Comparison of ENCODE assay signal across 19 cellular contexts in genomic region chr2:240328526-240328925, GRCh38.
DNase-seq lines count a peak whose midpoint lies in the region; ATAC-seq and TF ChIP-seq lines count a peak whose summit lies in the region.
"Had no signal": no experiment of that assay in that cellular context is flagged by ENCODE, and none has a peak within 500 bp of the region (broad histone marks: within the 10 kb centered on the region; RNA-seq: fewer than 3 reads in every experiment).

No MANE protein-coding gene starts in this region.

- H3K36me3 ChIP-seq in Caco-2 (ENCODE audit: control insufficient read depth, insufficient read depth, low read length) = no peaks in the 10 kb centered on the region
- H3K36me3 ChIP-seq: BLaER1 had no signal

- no peak overlapping the region for H3K27ac Mint-ChIP-seq in activated CD8-positive, alpha-beta memory T cell treated with anti-CD3 and anti-CD28 coated beads, Interleukin-2, amount 10 ng/mL, durations not matched to agents 7 days and 5 days
- no peak overlapping the region for H3K27ac Mint-ChIP-seq in Caco-2 (ENCODE audit: unreplicated experiment)
- H3K27ac Mint-ChIP-seq: B cell; CD4-positive, CD25-positive, alpha-beta regulatory T cell; CD8-positive, alpha-beta T cell had no signal

- H3K9me3 ChIP-seq in Caco-2 = no peaks in the 10 kb centered on the region

- H3K9me3 Mint-ChIP-seq in activated CD8-positive, alpha-beta memory T cell treated with anti-CD3 and anti-CD28 coated beads, Interleukin-2, amount 10 ng/mL, durations not matched to agents 7 days and 5 days (ENCODE audit: low read depth) = no peaks in the 10 kb centered on the region
- peaks cover 10% of the 10 kb centered on the region for H3K9me3 Mint-ChIP-seq in Caco-2 (ENCODE audit: unreplicated experiment)

- no peaks in the 10 kb centered on the region for H3K27me3 Mint-ChIP-seq in activated CD8-positive, alpha-beta memory T cell treated with anti-CD3 and anti-CD28 coated beads, Interleukin-2, amount 10 ng/mL, durations not matched to agents 7 days and 5 days
- peaks cover 7% of the 10 kb centered on the region for H3K27me3 Mint-ChIP-seq in Caco-2 (ENCODE audit: insufficient read depth, unreplicated experiment)
- H3K27me3 Mint-ChIP-seq: B cell had no signal

- H3K36me3 Mint-ChIP-seq in activated CD8-positive, alpha-beta memory T cell treated with anti-CD3 and anti-CD28 coated beads, Interleukin-2, amount 10 ng/mL, durations not matched to agents 7 days and 5 days = no peaks in the 10 kb centered on the region
- H3K36me3 Mint-ChIP-seq in Caco-2 (ENCODE audit: insufficient read depth, unreplicated experiment) = no peaks in the 10 kb centered on the region
- H3K36me3 Mint-ChIP-seq: CD4-positive, CD25-positive, alpha-beta regulatory T cell; CD8-positive, alpha-beta T cell had no signal

- no peaks in the 10 kb centered on the region for H3K4me1 ChIP-seq in Caco-2
- H3K4me1 ChIP-seq: BLaER1 had no signal

- no peak for TF ChIP-seq CTCF in Caco-2 (IDR thresholded peaks at IDR 0.05; ENCODE audit: insufficient read depth in 1 of 2, low read depth in 1 of 2, low read length in 1 of 2, severe bottlenecking in 1 of 2, unreplicated experiment in 1 of 2)

- H3K27me3 ChIP-seq in Caco-2 (replicated peaks; ENCODE audit: control insufficient read depth, insufficient read depth, low read length) = no peaks in the 10 kb centered on the region
- H3K27me3 ChIP-seq: BLaER1 had no signal

- intact Hi-C loops in posterior vena cava (cut with DNase I) = no loop called here
- intact Hi-C loops in Caco-2 (cut with micrococcal nuclease; ENCODE audit: unreplicated experiment) = no loop called here

- CTCF ChIA-PET in activated CD8-positive, alpha-beta memory T cell treated with anti-CD3 and anti-CD28 coated beads, Interleukin-2, amount 10 ng/mL, durations not matched to agents 7 days and 5 days (lab: Charles Lee) = no interaction called here
- CTCF ChIA-PET in Caco-2 (lab: Charles Lee) = no interaction called here

- H3K4me1 Mint-ChIP-seq in activated CD8-positive, alpha-beta memory T cell treated with anti-CD3 and anti-CD28 coated beads, Interleukin-2, amount 10 ng/mL, durations not matched to agents 7 days and 5 days = no peaks in the 10 kb centered on the region
- no peaks in the 10 kb centered on the region for H3K4me1 Mint-ChIP-seq in Caco-2 (ENCODE audit: low read depth, unreplicated experiment)
- H3K4me1 Mint-ChIP-seq: B cell; CD4-positive, CD25-positive, alpha-beta regulatory T cell had no signal

- peak; percentile 18 for DNase-seq in activated CD8-positive, alpha-beta memory T cell treated with anti-CD3 and anti-CD28 coated beads, Interleukin-2, amount 10 ng/mL, durations not matched to agents 7 days and 5 days
- no peak for DNase-seq in activated CD8-positive, alpha-beta memory T cell treated with anti-CD3 and anti-CD28 coated beads for 24 hours
- DNase-seq in GM03348 (ENCODE audit: low spot score) (peak; percentile 3), mesenteric fat pad (ENCODE audit: low spot score) (peak; percentile 72), posterior vena cava (ENCODE audit: low spot score) (peak; percentile 49), NCI-H1105 (lab: John Stamatoyannopoulos, UW) (no peak), Caco-2 (no peak)
- DNase-seq: CD4-positive, CD25-positive, alpha-beta regulatory T cell; CD8-positive, alpha-beta T cell; DMS 273 treated with DMSO at 0.1 percent for 48 hours; DMS79; EL; GDM1; GM23248; H7; HCEC 1CT had no signal

- BruUV-seq in Caco-2 (replicated peaks; lab: Mats Ljungman, UMichigan) = no TSS peak

- ATAC-seq in activated CD8-positive, alpha-beta memory T cell treated with anti-CD3 and anti-CD28 coated beads, Interleukin-2, amount 10 ng/mL, durations not matched to agents 7 days and 5 days = no peak
- ATAC-seq in GM19467 (IDR thresholded peaks at IDR 0.05; ENCODE audit: unreplicated experiment) = no peak
- ATAC-seq: CD8-positive, alpha-beta T cell had no signal

- no peak overlapping the region for H3K4me3 Mint-ChIP-seq in activated CD8-positive, alpha-beta memory T cell treated with anti-CD3 and anti-CD28 coated beads, Interleukin-2, amount 10 ng/mL, durations not matched to agents 7 days and 5 days
- no peak overlapping the region for H3K4me3 Mint-ChIP-seq in Caco-2 (ENCODE audit: unreplicated experiment)
- H3K4me3 Mint-ChIP-seq: B cell; CD4-positive, CD25-positive, alpha-beta regulatory T cell; CD8-positive, alpha-beta T cell had no signal

- POLR2A ChIA-PET in Caco-2 (lab: Charles Lee) = no interaction called here

- H3K4me3 ChIP-seq in Caco-2 (ENCODE audit: low read depth, low read length) = no peak overlapping the region
- H3K4me3 ChIP-seq: BLaER1, GM23248 had no signal

Comparison
In these comparisons a context has a peak if more than half of its experiments do, and no peak if none do; other contexts are left out.
1. DNase-seq: peak in activated CD8-positive, alpha-beta memory T cell treated with anti-CD3 and anti-CD28 coated beads, Interleukin-2, amount 10 ng/mL, durations not matched to agents 7 days and 5 days (single experiment), GM03348 (single experiment), mesenteric fat pad (single experiment) and posterior vena cava (single experiment); none in activated CD8-positive, alpha-beta memory T cell treated with anti-CD3 and anti-CD28 coated beads for 24 hours (single experiment), NCI-H1105 (single experiment) and Caco-2 (0 of 2).